ENCODE assay signal across 8 cellular contexts in the genomic region with DNA sequence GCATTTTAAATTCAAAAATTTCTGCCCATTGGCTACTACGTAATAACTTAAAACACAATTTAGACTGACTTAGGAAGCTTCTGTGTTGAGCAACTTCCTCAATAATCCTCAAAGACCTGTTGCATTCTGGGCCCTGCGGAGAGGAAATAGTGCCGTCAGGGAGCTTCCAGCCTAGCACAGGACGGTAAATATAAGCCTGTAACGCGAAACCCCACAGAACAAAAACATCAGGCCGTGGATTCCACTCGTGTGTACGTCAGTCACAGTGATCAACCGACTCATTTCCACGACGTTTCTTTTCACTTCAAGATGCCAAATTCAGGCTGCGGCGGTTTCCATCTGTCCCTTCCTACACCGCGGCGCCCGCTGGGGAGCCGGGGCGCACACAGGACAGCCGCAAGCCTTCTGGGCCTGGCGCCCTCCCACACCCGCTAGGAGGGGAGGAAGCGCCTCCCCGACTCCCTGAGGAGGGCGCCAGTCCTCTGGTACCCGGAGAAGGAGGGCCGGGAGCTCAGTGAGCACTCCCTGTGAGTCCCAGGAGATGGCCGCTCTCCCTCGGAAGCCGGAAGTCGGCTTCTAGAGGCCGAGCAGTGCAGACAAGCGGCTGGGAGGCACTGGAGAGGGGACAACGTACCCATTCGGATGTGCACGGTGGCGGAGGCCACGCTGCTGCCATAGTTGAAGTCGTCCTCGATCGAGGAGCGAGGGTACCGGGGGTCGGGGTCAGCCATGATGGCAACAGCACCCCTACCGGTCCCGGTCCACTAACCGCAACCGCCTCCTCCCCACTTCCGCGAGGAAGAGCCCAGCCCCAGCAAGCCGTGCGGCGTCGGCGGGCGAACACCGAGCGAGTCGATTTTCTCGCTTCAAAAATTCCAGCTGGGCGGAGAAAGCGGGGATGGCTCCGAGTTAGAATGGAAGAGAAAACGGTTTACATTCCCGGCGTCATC. TPM values are rescaled to one million over a fixed set of nuclear protein-coding genes. Genes with fewer than 3 reads are reported as not detected.
DNase-seq lines count a peak whose midpoint lies in the region; ATAC-seq and TF ChIP-seq lines count a peak whose summit lies in the region.

A gene with protein sequence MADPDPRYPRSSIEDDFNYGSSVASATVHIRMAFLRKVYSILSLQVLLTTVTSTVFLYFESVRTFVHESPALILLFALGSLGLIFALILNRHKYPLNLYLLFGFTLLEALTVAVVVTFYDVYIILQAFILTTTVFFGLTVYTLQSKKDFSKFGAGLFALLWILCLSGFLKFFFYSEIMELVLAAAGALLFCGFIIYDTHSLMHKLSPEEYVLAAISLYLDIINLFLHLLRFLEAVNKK (minus strand): TSS at position 776 of the 950 bp plus-strand sequence. CDS start 45 bp downstream, at position 731.

- no peaks in the 10 kb centered on the region for H3K9me3 ChIP-seq in BE2C

- peak; percentile 92 for ATAC-seq in HG03439 (IDR thresholded peaks at IDR 0.05; ENCODE audit: unreplicated experiment)

- peaks cover 14% of the 10 kb centered on the region for H3K9me3 Mint-ChIP-seq in chondrocyte (ENCODE audit: low read depth)

- TF ChIP-seq POLR2A in GM19193 (IDR thresholded peaks at IDR 0.05; ENCODE audit: extremely low read depth, insufficient read depth, insufficient read length) = peak; percentile 92

- no peaks in the 10 kb centered on the region for H3K27me3 ChIP-seq in BE2C

- TF ChIP-seq CTCF in BE2C (IDR thresholded peaks at IDR 0.05; ENCODE audit: low read depth, low read length) (peak; percentile 50), chondrocyte (IDR thresholded peaks at IDR 0.05) (peak; percentile 70)

- DNase-seq in BE2C = peak; percentile 93
- DNase-seq in NCI-H510A (lab: John Stamatoyannopoulos, UW) = peak; percentile 96
- DNase-seq in activated CD4-positive, alpha-beta T cell treated with anti-CD3 and anti-CD28 coated beads for 1 hour = peak; percentile 73
- DNase-seq in chondrocyte (ENCODE audit: low spot score) = peak; percentile 92
- peak; percentile 93 for DNase-seq in kidney glomerular epithelial cell (lab: John Stamatoyannopoulos, UW)
- peak; percentile 44 to 68 for DNase-seq in stimulated activated CD4-positive, alpha-beta T cell treated with anti-CD3 and anti-CD28 coated beads, Interleukin-1b, Interleukin-23, amount 100 ng/mL, for 1 hour (ENCODE audit: low read depth in 2 of 2)

- no peaks in the 10 kb centered on the region for H3K4me1 ChIP-seq in BE2C

- peaks cover 8% of the 10 kb centered on the region for H3K36me3 Mint-ChIP-seq in chondrocyte (ENCODE audit: low read depth)

- no peaks in the 10 kb centered on the region for H3K27me3 Mint-ChIP-seq in chondrocyte (ENCODE audit: low read depth)

- peaks cover 15% of the 10 kb centered on the region for H3K4me1 Mint-ChIP-seq in chondrocyte (ENCODE audit: low read depth)

- peak within 1 kb of the TSS; percentile 64 for H3K4me3 ChIP-seq in BE2C (ENCODE audit: low read depth, low read length)

- no peaks in the 10 kb centered on the region for H3K36me3 ChIP-seq in BE2C

- H3K27ac Mint-ChIP-seq in chondrocyte (ENCODE audit: unreplicated experiment) = peak within 1 kb of the TSS; percentile 98

- H3K4me3 Mint-ChIP-seq in chondrocyte (ENCODE audit: unreplicated experiment) = peak within 1 kb of the TSS; percentile 88

RNA-seq across cellular contexts. Expression of the gene that starts here (rescaled TPM):
- 34.8 TPM for polyA plus RNA-seq in BE2C (2012; ENCODE audit: insufficient read depth, insufficient read length, low read depth)
- 34.1 to 44.6 TPM (median 42.6 TPM) in 3 replicates for total RNA-seq in chondrocyte

Comparison
In these comparisons a context has a peak if more than half of its experiments do, and no peak if none do; other contexts are left out.
1. Peak in every context shown above with its lines: DNase-seq, ATAC-seq and H3K4me3 ChIP-seq.